Comparison of ENCODE assay signal across 38 cellular contexts in genomic region chr7:31320675-31321074, GRCh38. TPM values are rescaled to one million over a fixed set of nuclear protein-coding genes. Genes with fewer than 3 reads are reported as not detected.
"Had no signal": no experiment of that assay in that cellular context is flagged by ENCODE, and none has a peak within 500 bp of the region (broad histone marks: within the 10 kb centered on the region; RNA-seq: fewer than 3 reads in every experiment).

No MANE protein-coding gene starts in this region.

- H3K4me3 ChIP-seq: MG63 had no signal

- H3K9ac ChIP-seq: KMS-11 had no signal

- H3K36me3 ChIP-seq: MG63 had no signal

- DNase-seq: Karpas-422, Kasumi-1, MG63, MM.1S, MV-4-11, NCI-H1048, NCI-H1092, NCI-H1092 treated with DMSO at 0.1 percent for 48 hours, NCI-H1105, NCI-H1105 treated with DMSO at 0.1 percent for 48 hours, NCI-H1417, NCI-H1417 treated with DMSO at 0.1 percent for 48 hours, NCI-H1436, NCI-H1436 treated with DMSO at 0.1 percent for 48 hours, NCI-H146, NCI-H1694, NCI-H1694 treated with DMSO at 0.1 percent for 48 hours, NCI-H187, NCI-H187 treated with DMSO at 0.1 percent for 48 hours, NCI-H1930, NCI-H2029, NCI-H2029 treated with DMSO at 0.1 percent for 48 hours, NCI-H2081, NCI-H2081 treated with DMSO at 0.1 percent for 48 hours, NCI-H2107, NCI-H2171, NCI-H2171 treated with DMSO at 0.1 percent for 48 hours, NCI-H2227 treated with DMSO at 0.1 percent for 48 hours, NCI-H226, NCI-H345, NCI-H446, NCI-H446 treated with DMSO at 0.1 percent for 48 hours, NCI-H510A had no signal

- H3K9me3 ChIP-seq: MG63 had no signal

- H3K27ac ChIP-seq: KMS-11 had no signal

- H3K4me2 ChIP-seq: KMS-11 had no signal

RNA-seq across cellular contexts. Expression of gene NEUROD6, which starts 19.9 kb away (rescaled TPM):
- total RNA-seq: LHCN-M2, M059J, MCF 10A, NCI-H460 had no signal
